Comparison of ENCODE assay signal across 8 cellular contexts in the genomic region with DNA sequence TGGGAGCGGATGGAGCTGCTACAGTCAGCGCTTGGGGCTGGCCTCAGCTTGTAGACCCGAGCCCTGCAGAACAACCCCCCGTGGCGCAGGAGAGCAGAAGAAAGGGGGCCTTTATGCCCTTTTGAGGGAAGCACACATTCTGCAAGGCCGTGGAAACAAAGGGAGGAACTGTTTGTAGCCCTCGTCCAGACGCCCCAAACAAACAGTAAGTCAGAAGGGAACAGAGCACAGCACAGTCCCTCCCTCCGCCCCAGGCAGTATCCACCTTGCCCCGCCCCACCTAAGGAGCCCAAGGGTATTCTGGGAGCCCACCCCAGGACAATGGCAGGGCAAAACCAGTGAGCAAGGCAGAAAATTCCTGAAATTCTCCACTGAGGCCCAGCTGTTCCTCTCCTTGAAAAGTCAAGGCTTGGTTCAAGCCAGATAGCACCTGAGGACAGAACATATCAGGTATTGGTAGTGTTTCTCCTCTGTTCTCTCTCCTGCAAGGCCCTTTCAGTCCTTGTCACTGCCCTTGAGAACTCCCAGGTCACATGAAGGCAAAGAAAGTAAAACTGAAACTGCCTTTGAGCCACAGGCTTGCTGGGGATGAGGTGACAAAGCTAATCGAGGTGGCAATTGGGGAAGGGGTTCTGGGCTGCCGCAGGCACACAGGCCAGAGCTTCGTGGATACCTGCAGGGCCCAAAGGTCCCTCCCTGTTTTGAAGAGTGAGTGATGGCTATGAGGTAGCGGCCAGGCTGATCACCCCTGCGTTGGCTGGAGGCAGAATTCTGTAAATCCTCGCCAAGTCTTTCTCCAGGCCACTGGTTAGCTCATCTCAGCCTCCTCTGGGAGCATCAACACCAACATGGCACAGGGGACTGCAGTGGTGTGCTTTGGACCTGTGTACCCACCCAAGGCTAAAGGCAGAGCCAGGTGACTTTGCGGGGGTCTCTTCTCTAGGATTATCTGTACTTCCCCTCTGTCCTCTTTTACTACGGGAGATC. TPM values are rescaled to one million over a fixed set of nuclear protein-coding genes. Genes with fewer than 3 reads are reported as not detected.
A peak's percentile ranks its signal among the peaks of the same experiment; 100 is the strongest.
DNase-seq lines count a peak whose midpoint lies in the region; ATAC-seq and TF ChIP-seq lines count a peak whose summit lies in the region.

No MANE protein-coding gene starts in this region.

- H3K4me2 ChIP-seq in DOHH2 (ENCODE audit: low read length): peak overlapping the region; percentile 99

- peak; percentile 87 for ATAC-seq in GM21528 (IDR thresholded peaks at IDR 0.05; ENCODE audit: low FRiP score, unreplicated experiment)

- no peaks in the 10 kb centered on the region for H4K20me1 ChIP-seq in DOHH2 (ENCODE audit: control insufficient read depth, insufficient read depth, low read depth, low read length)

- H3K27ac ChIP-seq in DOHH2 (ENCODE audit: low read depth, low read length) (peak overlapping the region; percentile 75), suprapubic skin (peak overlapping the region; percentile 93)

- H3K27me3 ChIP-seq in DOHH2 (ENCODE audit: control insufficient read depth, low read length): no peaks in the 10 kb centered on the region
- H3K27me3 ChIP-seq in suprapubic skin: no peaks in the 10 kb centered on the region

- H3K36me3 Mint-ChIP-seq in IgD-negative memory B cell (peaks cover 17% of the 10 kb centered on the region), glutamatergic neuron (ENCODE audit: unreplicated experiment) (peaks cover 4% of the 10 kb centered on the region)

- H3K27ac Mint-ChIP-seq in IgD-negative memory B cell (peak overlapping the region; percentile 84 to 99 (median 98)), glutamatergic neuron (ENCODE audit: unreplicated experiment) (peak overlapping the region; percentile 68)

- H3K9me2 ChIP-seq in DOHH2 (replicated peaks; ENCODE audit: control insufficient read depth, low read length): no peaks in the 10 kb centered on the region

- no peak for TF ChIP-seq EP300 in suprapubic skin (IDR thresholded peaks at IDR 0.05)

- H3K4me3 ChIP-seq in DOHH2 (ENCODE audit: low read length): peak overlapping the region; percentile 84
- peak overlapping the region; percentile 60 for H3K4me3 ChIP-seq in suprapubic skin

- H3K9me3 ChIP-seq in DOHH2 (ENCODE audit: control insufficient read depth, insufficient read depth, low read length): no peaks in the 10 kb centered on the region
- no peaks in the 10 kb centered on the region for H3K9me3 ChIP-seq in suprapubic skin

- WGBS in suprapubic skin: 1% methylated on average over 16 of the region's 18 CpGs

- H3K36me3 ChIP-seq in DOHH2 (ENCODE audit: control insufficient read depth, low read length) (peaks cover 3% of the 10 kb centered on the region), suprapubic skin (no peaks in the 10 kb centered on the region)

- H3K9me3 Mint-ChIP-seq in IgD-negative memory B cell (peaks cover 0 to 3% (median 0%) of the 10 kb centered on the region in 3 donors), glutamatergic neuron (ENCODE audit: unreplicated experiment) (peaks cover 2% of the 10 kb centered on the region)

- TF ChIP-seq POLR2A in suprapubic skin (IDR thresholded peaks at IDR 0.05): peak in 1 of 2 donors; percentile 27

- H3K4me3 Mint-ChIP-seq in IgD-negative memory B cell: peak overlapping the region; percentile 89 to 99 (median 97)
- H3K4me3 Mint-ChIP-seq in glutamatergic neuron (ENCODE audit: unreplicated experiment): peak overlapping the region; percentile 86

- peaks cover 3% of the 10 kb centered on the region; the same call in 1 of the 2 replicates for H3F3A ChIP-seq in DOHH2 (ENCODE audit: control insufficient read depth, insufficient read depth)

- DNase-seq in SHP77 treated with DMSO at 0.1 percent for 48 hours (lab: John Stamatoyannopoulos, UW) (peak; percentile 34), glutamatergic neuron (no peak), occipital lobe (lab: John Stamatoyannopoulos, UW) (peak; percentile 93), suprapubic skin (ENCODE audit: low spot score in 2 of 2) (peak; percentile 84 to 91)
- DNase-seq in activated naive CD4-positive, alpha-beta T cell treated with anti-CD3 and anti-CD28 coated beads, Interleukin-2, amount 50 U/mL, for 16 hours: peak; percentile 55

- H3K4me1 Mint-ChIP-seq in IgD-negative memory B cell (peaks cover 23 to 51% (median 47%) of the 10 kb centered on the region in 3 donors), glutamatergic neuron (ENCODE audit: low read depth, unreplicated experiment) (peaks cover 25% of the 10 kb centered on the region)

- TF ChIP-seq CTCF in DOHH2 (IDR thresholded peaks at IDR 0.05; ENCODE audit: low read depth, low read length, poor library complexity, severe bottlenecking): no peak
- TF ChIP-seq CTCF in glutamatergic neuron (IDR thresholded peaks at IDR 0.05; ENCODE audit: partially characterized antibody, unreplicated experiment): no peak
- no peak for TF ChIP-seq CTCF in suprapubic skin (IDR thresholded peaks at IDR 0.05)

- H3K4me1 ChIP-seq in DOHH2 (ENCODE audit: control insufficient read depth, low read length): peaks cover 31% of the 10 kb centered on the region
- peaks cover 68% of the 10 kb centered on the region for H3K4me1 ChIP-seq in suprapubic skin

- H3K79me2 ChIP-seq in DOHH2 (ENCODE audit: control insufficient read depth, low read length): peaks cover 25% of the 10 kb centered on the region

- H3K27me3 Mint-ChIP-seq in IgD-negative memory B cell (no peaks in the 10 kb centered on the region), glutamatergic neuron (ENCODE audit: unreplicated experiment) (peaks cover 12% of the 10 kb centered on the region)

RNA-seq across cellular contexts. Expression of a gene that starts 0.5 kb away (rescaled TPM):
- 68.0 TPM for polyA plus RNA-seq in IgD-negative memory B cell
- total RNA-seq in glutamatergic neuron (ENCODE audit: unreplicated experiment): 8.3 TPM
- total RNA-seq in occipital lobe: 20.1 TPM
- total RNA-seq in suprapubic skin: 10 to 100 TPM; 54.0 to 94.9 (median 69.3) TPM

RNA-seq across cellular contexts. Expression of a gene that starts 53.9 kb away (rescaled TPM):
- 19.0 TPM for polyA plus RNA-seq in IgD-negative memory B cell
- total RNA-seq in glutamatergic neuron (ENCODE audit: unreplicated experiment) (3.8 TPM), occipital lobe (11.2 TPM), suprapubic skin (10 to 100 TPM in 3 of 4 donors, 1 to 10 TPM in 1; 6.4 to 14.2 (median 11.2) TPM)
